ENCODE assay signal across 8 cellular contexts in genomic region chr9:129139233-129139992, GRCh38.
DNase-seq lines count a peak whose midpoint lies in the region; ATAC-seq and TF ChIP-seq lines count a peak whose summit lies in the region.

No MANE protein-coding gene starts in this region.

- peak overlapping the region; percentile 62 for H3K4me3 ChIP-seq in HFF-Myc (replicated peaks; ENCODE audit: low read depth, low read length)
- H3K4me3 ChIP-seq in astrocyte of the cerebellum (ENCODE audit: low read depth, low read length), result peak overlapping the region; percentile 46
- H3K4me3 ChIP-seq in retinal pigment epithelial cell (ENCODE audit: low read length), result peak overlapping the region; percentile 26

- no peak for ATAC-seq in HG02623 (IDR thresholded peaks at IDR 0.05; ENCODE audit: unreplicated experiment)

- TF ChIP-seq CTCF in HFF-Myc (IDR thresholded peaks at IDR 0.05; ENCODE audit: low read depth, low read length, missing control alignments) (peak; percentile 79), astrocyte of the cerebellum (IDR thresholded peaks at IDR 0.05; ENCODE audit: low read depth, low read length, missing control alignments) (peak; percentile 81), retinal pigment epithelial cell (conservative IDR thresholded peaks at IDR 0.05; ENCODE audit: low read depth, low read length) (peak; percentile 82)

- in situ Hi-C loops in astrocyte of the cerebellum (cut with HindIII; ENCODE audit: low sequenced_read_pairs), result no loop called here

- DNase-seq in DMS 273 (lab: John Stamatoyannopoulos, UW; ENCODE audit: unreplicated experiment) (peak; percentile 93), HFF-Myc (ENCODE audit: extremely low read depth, low read depth) (peak; percentile 87), NCI-H1930 (lab: John Stamatoyannopoulos, UW) (peak; percentile 33 to 67), T-helper 22 cell (ENCODE audit: low read depth) (peak; percentile 55), astrocyte of the cerebellum (ENCODE audit: low read depth) (peak; percentile 72), hypothalamus (lab: John Stamatoyannopoulos, UW) (peak in 50 of 51 donors; percentile 29 to 89 (median 69)), retinal pigment epithelial cell (ENCODE audit: low read depth) (no peak)
